9 cellular contexts compared by ENCODE assay signal in the genomic region with DNA sequence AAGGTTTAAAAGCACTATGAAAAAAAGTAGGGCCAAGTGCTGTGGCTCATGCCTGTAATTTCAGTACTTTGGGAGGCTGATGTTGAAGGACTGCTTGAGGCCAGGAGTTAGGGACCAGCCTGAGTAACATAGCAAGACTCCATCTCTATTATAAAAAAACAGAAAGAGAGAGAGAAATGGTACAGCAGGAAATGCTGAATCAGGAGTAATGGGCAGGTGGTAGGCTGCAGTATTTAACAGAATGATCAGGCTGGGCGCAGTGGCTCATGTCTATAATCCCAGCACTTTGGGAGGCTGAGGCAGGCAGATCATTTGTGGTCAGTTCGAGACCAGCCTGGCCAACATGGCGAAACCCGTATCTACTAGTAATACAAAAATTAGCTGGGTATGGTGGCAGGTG.
"Had no signal": no experiment of that assay in that cellular context is flagged by ENCODE, and none has a peak within 500 bp of the region (broad histone marks: within the 10 kb centered on the region; RNA-seq: fewer than 3 reads in every experiment).

No MANE protein-coding gene starts in this region.

- H2AFZ ChIP-seq: GM23338 had no signal

- H3K4me2 ChIP-seq: GM23338, KMS-11 had no signal

- FAIRE-seq: H1, H54, HTR-8/SVneo had no signal

- DNase-seq: H9, HCEC 1CT, Kasumi-1, KBM-7 had no signal

- H3K4me3 ChIP-seq: GM23338 had no signal

- ATAC-seq: GM23338 had no signal

- H3K9ac ChIP-seq: KMS-11 had no signal

- H3K27ac ChIP-seq: KMS-11 had no signal
